ENCODE assay signal across 2 cellular contexts in the genomic region with DNA sequence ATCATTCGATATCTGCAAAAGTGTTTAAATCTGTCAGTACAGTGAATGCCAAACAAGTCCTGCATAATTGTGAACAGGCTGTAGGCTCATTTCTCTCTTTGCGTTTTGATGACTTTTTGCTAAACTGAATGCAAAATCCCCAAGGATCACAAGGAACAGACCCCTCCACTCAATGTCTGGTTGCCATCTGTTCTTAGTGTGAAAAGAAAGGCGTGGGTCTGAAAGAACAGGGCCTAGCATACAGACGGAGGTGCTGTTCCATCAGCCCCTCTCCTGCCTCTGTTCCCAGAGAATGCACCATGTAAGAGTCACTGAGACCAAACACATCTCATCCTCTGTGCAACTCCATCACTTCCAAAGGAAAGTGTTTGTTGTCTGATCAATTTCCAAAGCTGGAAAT.
TF ChIP-seq lines count a peak whose summit lies in the region.

No MANE protein-coding gene starts in this region.

TF ChIP-seq in SK-N-SH, 30 proteins besides CTCF, POLR2A, EP300 and RAD21:
- TF ChIP-seq, protein P1, sequence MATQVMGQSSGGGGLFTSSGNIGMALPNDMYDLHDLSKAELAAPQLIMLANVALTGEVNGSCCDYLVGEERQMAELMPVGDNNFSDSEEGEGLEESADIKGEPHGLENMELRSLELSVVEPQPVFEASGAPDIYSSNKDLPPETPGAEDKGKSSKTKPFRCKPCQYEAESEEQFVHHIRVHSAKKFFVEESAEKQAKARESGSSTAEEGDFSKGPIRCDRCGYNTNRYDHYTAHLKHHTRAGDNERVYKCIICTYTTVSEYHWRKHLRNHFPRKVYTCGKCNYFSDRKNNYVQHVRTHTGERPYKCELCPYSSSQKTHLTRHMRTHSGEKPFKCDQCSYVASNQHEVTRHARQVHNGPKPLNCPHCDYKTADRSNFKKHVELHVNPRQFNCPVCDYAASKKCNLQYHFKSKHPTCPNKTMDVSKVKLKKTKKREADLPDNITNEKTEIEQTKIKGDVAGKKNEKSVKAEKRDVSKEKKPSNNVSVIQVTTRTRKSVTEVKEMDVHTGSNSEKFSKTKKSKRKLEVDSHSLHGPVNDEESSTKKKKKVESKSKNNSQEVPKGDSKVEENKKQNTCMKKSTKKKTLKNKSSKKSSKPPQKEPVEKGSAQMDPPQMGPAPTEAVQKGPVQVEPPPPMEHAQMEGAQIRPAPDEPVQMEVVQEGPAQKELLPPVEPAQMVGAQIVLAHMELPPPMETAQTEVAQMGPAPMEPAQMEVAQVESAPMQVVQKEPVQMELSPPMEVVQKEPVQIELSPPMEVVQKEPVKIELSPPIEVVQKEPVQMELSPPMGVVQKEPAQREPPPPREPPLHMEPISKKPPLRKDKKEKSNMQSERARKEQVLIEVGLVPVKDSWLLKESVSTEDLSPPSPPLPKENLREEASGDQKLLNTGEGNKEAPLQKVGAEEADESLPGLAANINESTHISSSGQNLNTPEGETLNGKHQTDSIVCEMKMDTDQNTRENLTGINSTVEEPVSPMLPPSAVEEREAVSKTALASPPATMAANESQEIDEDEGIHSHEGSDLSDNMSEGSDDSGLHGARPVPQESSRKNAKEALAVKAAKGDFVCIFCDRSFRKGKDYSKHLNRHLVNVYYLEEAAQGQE (IDR thresholded peaks at IDR 0.05; ENCODE audit: low read depth, low read length) = no peak
- TF ChIP-seq, protein P2, sequence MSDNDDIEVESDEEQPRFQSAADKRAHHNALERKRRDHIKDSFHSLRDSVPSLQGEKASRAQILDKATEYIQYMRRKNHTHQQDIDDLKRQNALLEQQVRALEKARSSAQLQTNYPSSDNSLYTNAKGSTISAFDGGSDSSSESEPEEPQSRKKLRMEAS (IDR thresholded peaks at IDR 0.05; ENCODE audit: low read depth) = no peak
- no peak for TF ChIP-seq SMC3 (IDR thresholded peaks at IDR 0.05; ENCODE audit: low read depth, low read length)
- TF ChIP-seq ELF1 (IDR thresholded peaks at IDR 0.05) = no peak
- no peak for TF ChIP-seq GABPA (IDR thresholded peaks at IDR 0.05; ENCODE audit: low read depth)
- no peak for TF ChIP-seq CHD2 (IDR thresholded peaks at IDR 0.05; ENCODE audit: low read length, partially characterized antibody)
- no peak for TF ChIP-seq IRF3 (IDR thresholded peaks at IDR 0.05; ENCODE audit: low read depth, low read length)
- TF ChIP-seq NRF1 (IDR thresholded peaks at IDR 0.05; ENCODE audit: low read depth, low read length) = no peak
- no peak for TF ChIP-seq FOSL2 (IDR thresholded peaks at IDR 0.05; ENCODE audit: borderline replicate concordance, low read depth)
- no peak for TF ChIP-seq FOXJ3 (CRISPR knock-in tag; IDR thresholded peaks at IDR 0.05)
- TF ChIP-seq RCOR1 (IDR thresholded peaks at IDR 0.05; ENCODE audit: low read length) = no peak
- no peak for TF ChIP-seq RFX5 (IDR thresholded peaks at IDR 0.05; ENCODE audit: low read length)
- TF ChIP-seq MXI1 (IDR thresholded peaks at IDR 0.05; ENCODE audit: low read depth, low read length) = no peak; the same call in 1 of the 2 replicates
- no peak for TF ChIP-seq SIN3A (IDR thresholded peaks at IDR 0.05; ENCODE audit: borderline replicate concordance, low read depth, low read length)
- TF ChIP-seq EZH2phosphoT487 (IDR thresholded peaks at IDR 0.05; ENCODE audit: borderline replicate concordance, low read depth) = no peak
- TF ChIP-seq NFIC (IDR thresholded peaks at IDR 0.05; ENCODE audit: borderline replicate concordance) = no peak
- TF ChIP-seq TEAD4 (IDR thresholded peaks at IDR 0.05; ENCODE audit: borderline replicate concordance, insufficient read depth) = no peak
- TF ChIP-seq MEF2A (IDR thresholded peaks at IDR 0.05; ENCODE audit: borderline replicate concordance, low read depth) = no peak
- no peak for TF ChIP-seq FOXM1 (IDR thresholded peaks at IDR 0.05; ENCODE audit: low read depth)

TF ChIP-seq in SK-N-SH treated with all-trans-retinoic acid at 6 μM for 48 hours, 23 proteins besides CTCF, POLR2A, EP300 and RAD21:
- TF ChIP-seq CREB5 (CRISPR knock-in tag; IDR thresholded peaks at IDR 0.05; ENCODE audit: low read depth) = no peak
- TF ChIP-seq BACH2 (CRISPR knock-in tag; IDR thresholded peaks at IDR 0.05; ENCODE audit: borderline replicate concordance) = no peak
- TF ChIP-seq, protein P3, sequence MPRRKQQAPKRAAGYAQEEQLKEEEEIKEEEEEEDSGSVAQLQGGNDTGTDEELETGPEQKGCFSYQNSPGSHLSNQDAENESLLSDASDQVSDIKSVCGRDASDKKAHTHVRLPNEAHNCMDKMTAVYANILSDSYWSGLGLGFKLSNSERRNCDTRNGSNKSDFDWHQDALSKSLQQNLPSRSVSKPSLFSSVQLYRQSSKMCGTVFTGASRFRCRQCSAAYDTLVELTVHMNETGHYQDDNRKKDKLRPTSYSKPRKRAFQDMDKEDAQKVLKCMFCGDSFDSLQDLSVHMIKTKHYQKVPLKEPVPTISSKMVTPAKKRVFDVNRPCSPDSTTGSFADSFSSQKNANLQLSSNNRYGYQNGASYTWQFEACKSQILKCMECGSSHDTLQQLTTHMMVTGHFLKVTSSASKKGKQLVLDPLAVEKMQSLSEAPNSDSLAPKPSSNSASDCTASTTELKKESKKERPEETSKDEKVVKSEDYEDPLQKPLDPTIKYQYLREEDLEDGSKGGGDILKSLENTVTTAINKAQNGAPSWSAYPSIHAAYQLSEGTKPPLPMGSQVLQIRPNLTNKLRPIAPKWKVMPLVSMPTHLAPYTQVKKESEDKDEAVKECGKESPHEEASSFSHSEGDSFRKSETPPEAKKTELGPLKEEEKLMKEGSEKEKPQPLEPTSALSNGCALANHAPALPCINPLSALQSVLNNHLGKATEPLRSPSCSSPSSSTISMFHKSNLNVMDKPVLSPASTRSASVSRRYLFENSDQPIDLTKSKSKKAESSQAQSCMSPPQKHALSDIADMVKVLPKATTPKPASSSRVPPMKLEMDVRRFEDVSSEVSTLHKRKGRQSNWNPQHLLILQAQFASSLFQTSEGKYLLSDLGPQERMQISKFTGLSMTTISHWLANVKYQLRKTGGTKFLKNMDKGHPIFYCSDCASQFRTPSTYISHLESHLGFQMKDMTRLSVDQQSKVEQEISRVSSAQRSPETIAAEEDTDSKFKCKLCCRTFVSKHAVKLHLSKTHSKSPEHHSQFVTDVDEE (CRISPR knock-in tag; IDR thresholded peaks at IDR 0.05) = no peak
- no peak for TF ChIP-seq ARNTL (CRISPR knock-in tag; IDR thresholded peaks at IDR 0.05; ENCODE audit: borderline replicate concordance, low read depth)
- TF ChIP-seq SNAI2 (CRISPR knock-in tag; IDR thresholded peaks at IDR 0.05) = no peak
- TF ChIP-seq ZNF8 (CRISPR knock-in tag; IDR thresholded peaks at IDR 0.05) = no peak
- no peak for TF ChIP-seq RARB (CRISPR knock-in tag; IDR thresholded peaks at IDR 0.05)
TF ChIP-seq in SK-N-SH treated with all-trans-retinoic acid at 6 μM for 48 hours: peak in this region for 0.
